In the genomic region with DNA sequence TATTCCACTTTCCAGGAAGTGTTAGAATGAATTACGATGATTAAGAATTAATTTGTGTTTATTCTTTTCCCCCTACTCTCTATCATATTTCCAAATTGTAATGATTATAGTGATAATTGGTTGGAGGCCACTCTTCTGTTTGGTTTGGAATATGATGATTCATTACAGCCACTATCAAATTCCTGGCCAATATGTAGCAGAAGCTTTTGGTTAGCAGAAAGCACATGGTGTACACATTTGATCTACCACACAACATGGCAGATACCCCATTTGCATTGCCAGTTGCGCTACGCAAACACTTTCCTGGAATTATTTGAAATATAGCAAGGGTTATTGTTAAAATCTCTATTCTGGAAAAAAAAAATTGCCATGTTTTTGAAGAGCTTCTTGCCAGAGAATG, we compare ENCODE assay signal across 14 cellular contexts.
"Had no signal": no experiment of that assay in that cellular context is flagged by ENCODE, and none has a peak within 500 bp of the region (broad histone marks: within the 10 kb centered on the region; RNA-seq: fewer than 3 reads in every experiment).

No MANE protein-coding gene starts in this region.

- H3K36me3 ChIP-seq: colonic mucosa, esophagus squamous epithelium, stomach, thyroid gland had no signal

- H3K4me1 Mint-ChIP-seq: activated naive CD8-positive, alpha-beta T cell treated with anti-CD3 and anti-CD28 coated beads, Interleukin-2, amount 10 ng/mL, durations not matched to agents 7 days and 5 days had no signal

- H3K9me3 ChIP-seq: colonic mucosa, esophagus squamous epithelium, stomach, thyroid gland had no signal

- H3K4me2 ChIP-seq: hepatocyte had no signal

- H3K27ac ChIP-seq: colonic mucosa, esophagus squamous epithelium, hepatocyte, stomach, thyroid gland, VCaP had no signal

- ATAC-seq: activated CD8-positive, alpha-beta T cell treated with anti-CD3 and anti-CD28 coated beads for 36 hours had no signal

- H3K36me3 Mint-ChIP-seq: activated naive CD8-positive, alpha-beta T cell treated with anti-CD3 and anti-CD28 coated beads, Interleukin-2, amount 10 ng/mL, durations not matched to agents 7 days and 5 days had no signal

- H3K27me3 ChIP-seq: colonic mucosa, esophagus squamous epithelium, hepatocyte, stomach, thyroid gland had no signal

- H2AFZ ChIP-seq: hepatocyte had no signal

- H3K27ac Mint-ChIP-seq: activated CD8-positive, alpha-beta T cell treated with anti-CD3 and anti-CD28 coated beads for 36 hours; activated naive CD8-positive, alpha-beta T cell treated with anti-CD3 and anti-CD28 coated beads, Interleukin-2, amount 10 ng/mL, durations not matched to agents 7 days and 5 days had no signal

- H3K79me2 ChIP-seq: hepatocyte had no signal

- H3K9me3 Mint-ChIP-seq: activated CD8-positive, alpha-beta T cell treated with anti-CD3 and anti-CD28 coated beads for 36 hours had no signal

- H3K4me3 ChIP-seq: colonic mucosa, esophagus squamous epithelium, hepatocyte, stomach, thyroid gland had no signal

- FAIRE-seq: urothelium cell line had no signal

- H3K4me1 ChIP-seq: colonic mucosa, esophagus squamous epithelium, stomach, thyroid gland had no signal

- H3K27me3 Mint-ChIP-seq: activated CD8-positive, alpha-beta T cell treated with anti-CD3 and anti-CD28 coated beads for 36 hours; activated naive CD8-positive, alpha-beta T cell treated with anti-CD3 and anti-CD28 coated beads, Interleukin-2, amount 10 ng/mL, durations not matched to agents 7 days and 5 days had no signal

- DNase-seq: activated CD8-positive, alpha-beta memory T cell treated with anti-CD3 and anti-CD28 coated beads, Interleukin-2, amount 50 U/mL, for 4 hours; activated CD8-positive, alpha-beta T cell treated with anti-CD3 and anti-CD28 coated beads for 36 hours; activated naive CD8-positive, alpha-beta T cell treated with anti-CD3 and anti-CD28 coated beads, Interleukin-2, amount 10 ng/mL, durations not matched to agents 7 days and 5 days; colonic mucosa; esophagus squamous epithelium; kidney glomerular epithelial cell; stimulated activated CD4-positive, alpha-beta T cell treated with anti-CD3 and anti-CD28 coated beads, Interleukin-15, amount 100 ng/mL, for 24 hours; stimulated activated CD4-positive, alpha-beta T cell treated with anti-CD3 and anti-CD28 coated beads, Interleukin-4, amount 100 ng/mL, for 4 hours; stomach; T1000; thyroid gland had no signal

- H3K4me3 Mint-ChIP-seq: activated CD8-positive, alpha-beta T cell treated with anti-CD3 and anti-CD28 coated beads for 36 hours; activated naive CD8-positive, alpha-beta T cell treated with anti-CD3 and anti-CD28 coated beads, Interleukin-2, amount 10 ng/mL, durations not matched to agents 7 days and 5 days had no signal
